ENCODE assay signal across 22 cellular contexts in the genomic region with DNA sequence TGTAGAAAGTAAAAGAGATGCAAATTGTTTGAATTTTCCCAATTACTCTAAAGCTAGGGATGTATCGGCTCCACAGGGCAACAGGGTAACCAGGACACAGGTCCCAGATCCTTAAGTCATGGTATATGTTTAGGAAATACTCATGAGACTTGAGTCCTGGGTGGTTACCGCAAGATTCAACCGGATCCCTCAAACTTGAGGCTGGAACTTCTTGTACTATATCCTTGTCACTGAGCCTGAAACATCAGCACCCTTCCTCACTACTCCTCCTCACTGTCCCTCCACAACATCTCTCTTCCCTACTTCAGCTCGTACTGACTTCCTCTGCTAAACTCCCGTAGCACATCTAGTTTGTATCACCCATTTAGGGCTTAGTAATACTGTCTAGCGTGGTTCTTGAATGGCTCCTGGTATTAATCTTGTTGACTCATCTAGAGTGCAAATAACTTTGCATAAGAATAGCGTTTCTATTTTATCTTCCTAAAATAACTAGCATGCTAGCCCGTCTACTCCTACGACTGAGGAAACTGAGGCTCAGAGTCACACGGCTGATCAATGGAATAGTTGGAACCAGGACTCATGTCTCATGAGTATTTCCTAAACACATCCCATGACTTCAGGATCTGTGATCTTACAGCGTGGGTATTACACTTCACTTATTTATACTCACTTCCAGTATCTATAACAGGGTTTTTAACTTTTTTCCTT.
DNase-seq lines count a peak whose midpoint lies in the region; ATAC-seq, FAIRE-seq and TF ChIP-seq lines count a peak whose summit lies in the region.
"Had no signal": no experiment of that assay in that cellular context is flagged by ENCODE, and none has a peak within 500 bp of the region (broad histone marks: within the 10 kb centered on the region; RNA-seq: fewer than 3 reads in every experiment).

No MANE protein-coding gene starts in this region.

- no peak overlapping the region for H3K4me3 ChIP-seq in right cardiac atrium (ENCODE audit: low read length)
- H3K4me3 ChIP-seq in H1 (ENCODE audit: extremely low read depth in 1 of 4, insufficient read depth in 2 of 4, low read depth in 3 of 4, low read length in 4 of 4) = no peak overlapping the region
- H3K4me3 ChIP-seq in mesenchymal stem cell (ENCODE audit: insufficient read depth in 1 of 2, low read depth in 1 of 2, low read length in 2 of 2) = no peak overlapping the region

- POLR2A ChIA-PET in H1 (lab: Charles Lee; ENCODE audit: partially characterized antibody) = no interaction called here

- H2AFZ ChIP-seq in H1 (ENCODE audit: low read length) = peak overlapping the region; percentile 57; the same call in 1 of the 2 replicates
- H2AFZ ChIP-seq in mesenchymal stem cell (ENCODE audit: low read depth, low read length) = no peak overlapping the region

- no peak overlapping the region for H3K23ac ChIP-seq in H1 (ENCODE audit: insufficient read length)
- no peak overlapping the region for H3K23ac ChIP-seq in mesenchymal stem cell (ENCODE audit: low read length in 2 of 2)

- H3K23me2 ChIP-seq in H1 (ENCODE audit: low read depth, low read length) = no peaks in the 10 kb centered on the region

- H4K91ac ChIP-seq in H1 (replicated peaks; ENCODE audit: insufficient read length, low read length) = no peak overlapping the region
- H4K91ac ChIP-seq in mesenchymal stem cell (ENCODE audit: low read length) = no peak overlapping the region

- no peaks in the 10 kb centered on the region for H3K9me3 ChIP-seq in right cardiac atrium (ENCODE audit: control insufficient read depth, low read length)
- H3K9me3 ChIP-seq in H1 (ENCODE audit: insufficient read depth in 2 of 2, low read depth in 1 of 2, low read length in 1 of 2) = no peaks in the 10 kb centered on the region
- H3K9me3 ChIP-seq in mesenchymal stem cell (ENCODE audit: control insufficient read depth, low read length) = no peaks in the 10 kb centered on the region
- H3K9me3 ChIP-seq: SK-N-SH had no signal

- intact Hi-C loops in right cardiac atrium (cut with DNase I) (loop anchor here in 2 of 4 donors (10.0 kb wide), 2 partner anchors 63 to 73 kb away; partner anchors contain the start of gene FILIP1 (in 1 of the 2)), left ventricle myocardium superior (cut with micrococcal nuclease) (no loop called here)

- no peak for TF ChIP-seq CTCF in H1 (IDR thresholded peaks at IDR 0.05; ENCODE audit: control extremely low read depth in 1 of 3, insufficient read depth in 1 of 3, low read depth in 1 of 3, low read length in 3 of 3)

- H3K56ac ChIP-seq in H1 (replicated peaks; ENCODE audit: insufficient read length, low read depth, low read length) = no peak overlapping the region

- H3K4me1 ChIP-seq in right cardiac atrium (ENCODE audit: control insufficient read depth, insufficient read depth, low read length) (peaks cover 9% of the 10 kb centered on the region), H1 (replicated peaks in 1 of 4; ENCODE audit: control insufficient read depth in 3 of 4, insufficient read depth in 4 of 4, low read length in 3 of 4) (no peaks in the 10 kb centered on the region), mesenchymal stem cell (ENCODE audit: control insufficient read depth, insufficient read depth, low read depth, low read length) (peaks cover 2% of the 10 kb centered on the region)

- H2BK15ac ChIP-seq in H1 (ENCODE audit: low read length) (peak overlapping the region; percentile 73; the same call in 1 of the 2 replicates), mesenchymal stem cell (ENCODE audit: low read depth, poor library complexity, severe bottlenecking) (no peak overlapping the region)

- H3K9ac ChIP-seq in H1 (replicated peaks in 1 of 4; ENCODE audit: extremely low read depth in 1 of 4, low read depth in 3 of 4, low read length in 3 of 4) (no peak overlapping the region), mesenchymal stem cell (ENCODE audit: low read length) (no peak overlapping the region)
- H3K9ac ChIP-seq: KMS-11, SK-N-SH had no signal

- H3K14ac ChIP-seq in H1 (ENCODE audit: insufficient read length) = no peak overlapping the region
- H3K14ac ChIP-seq in mesenchymal stem cell (ENCODE audit: low read length in 2 of 2) = no peak overlapping the region

- no peaks in the 10 kb centered on the region for H3K79me2 ChIP-seq in H1 (ENCODE audit: control insufficient read depth in 1 of 2, insufficient read depth in 2 of 2, low read length in 2 of 2)

- H3K4me2 ChIP-seq in H1 (ENCODE audit: insufficient read depth in 1 of 2, low read depth in 2 of 2, low read length in 2 of 2) (no peak overlapping the region), mesenchymal stem cell (ENCODE audit: low read length, poor library complexity, severe bottlenecking) (no peak overlapping the region)
- H3K4me2 ChIP-seq: KMS-11, SK-N-SH had no signal

- H2BK12ac ChIP-seq in H1 (ENCODE audit: low read depth, low read length) (no peak overlapping the region), mesenchymal stem cell (ENCODE audit: low read length in 2 of 2) (no peak overlapping the region)

- no peaks in the 10 kb centered on the region for H4K20me1 ChIP-seq in H1 (replicated peaks in 1 of 2; ENCODE audit: control insufficient read depth in 1 of 2, insufficient read depth in 2 of 2, low read length in 2 of 2)

- H3K4ac ChIP-seq in H1 (replicated peaks; ENCODE audit: insufficient read length, low read depth, low read length) (no peak overlapping the region), mesenchymal stem cell (ENCODE audit: low read depth in 1 of 2, low read length in 2 of 2) (no peak overlapping the region)

- no peak for TF ChIP-seq POLR2A in H1 (IDR thresholded peaks at IDR 0.05; ENCODE audit: control extremely low read depth in 1 of 2, low read depth in 2 of 2, low read length in 2 of 2)

- H2BK120ac ChIP-seq in H1 (replicated peaks; ENCODE audit: low read depth, low read length) = peak overlapping the region; percentile 82
- H2BK120ac ChIP-seq in mesenchymal stem cell (ENCODE audit: low read depth, low read length) = no peak overlapping the region

- H4K8ac ChIP-seq in H1 (ENCODE audit: extremely low read depth, insufficient read depth, low read length) = no peak overlapping the region
- H4K8ac ChIP-seq in mesenchymal stem cell (ENCODE audit: low read length) = no peak overlapping the region

- H2BK5ac ChIP-seq in H1 (ENCODE audit: low read depth, low read length) (no peak overlapping the region), mesenchymal stem cell (ENCODE audit: low read depth, low read length, poor library complexity, severe bottlenecking) (peak overlapping the region; percentile 35)

- TF ChIP-seq RAD21 in H1 (IDR thresholded peaks at IDR 0.05 in 1 of 2, conservative IDR thresholded peaks at IDR 0.05 in 1 of 2; ENCODE audit: low read depth in 2 of 2, low read length in 2 of 2) = no peak

- H3K79me1 ChIP-seq in H1 (ENCODE audit: low read depth, low read length) = no peaks in the 10 kb centered on the region
- H3K79me1 ChIP-seq in mesenchymal stem cell (replicated peaks; ENCODE audit: low read length, poor library complexity, severe bottlenecking) = peaks cover 5% of the 10 kb centered on the region

- CTCF ChIA-PET in H1 (lab: Charles Lee; ENCODE audit: partially characterized antibody) = no interaction called here

- H3K36me3 ChIP-seq in H1 (ENCODE audit: control insufficient read depth in 2 of 4, insufficient read depth in 4 of 4, low read length in 3 of 4) (no peaks in the 10 kb centered on the region; a peak in 1 of 8 replicates), mesenchymal stem cell (ENCODE audit: control insufficient read depth in 1 of 2, insufficient read depth in 2 of 2, low read depth in 1 of 2, low read length in 2 of 2) (no peaks in the 10 kb centered on the region)

- DNase-seq in right cardiac atrium (no peak), left ventricle myocardium superior (no peak), H1 (ENCODE audit: low read depth in 1 of 2, low spot score in 2 of 2) (no peak), mesenchymal stem cell (no peak)
- DNase-seq in activated CD4-positive, CD25-positive, alpha-beta regulatory T cell (lab: John Stamatoyannopoulos, UW) = no peak
- DNase-seq: 8988T; H7; NCI-H1105; NCI-H146; NCI-H2029; NCI-H226; NCI-H510A treated with DMSO at 0.1 percent for 48 hours; NCI-H774; NK-92 treated with Interleukin-12 subunit alpha and Interleukin-12 subunit beta, amount 100 ng/mL, for 24 hours; SIG-M5; SK-N-SH had no signal

- no peak for FAIRE-seq in H1 (lab: Jason Lieb, UNC)
- FAIRE-seq: G401.6, GM12892 had no signal

- H3K27ac ChIP-seq in right cardiac atrium (ENCODE audit: low read length) (no peak overlapping the region), H1 (ENCODE audit: low read depth, low read length) (no peak overlapping the region), mesenchymal stem cell (ENCODE audit: low read length, poor library complexity, severe bottlenecking) (no peak overlapping the region)
- H3K27ac ChIP-seq: KMS-11 had no signal

- 85% methylated on average over 11 of the region's 11 CpGs for WGBS in right cardiac atrium
- 90% methylated on average over 11 of the region's 11 CpGs; no CpG with 5 or more reads in 1 of the 2 experiments for WGBS in H1 (ENCODE audit: extremely low coverage in 1 of 2, insufficient coverage in 1 of 2, insufficient read length in 1 of 2, insufficient replicate concordance in 2 of 2, low coverage in 1 of 2, low lambda C conversion rate in 2 of 2, missing lambda C conversion rate in 1 of 2), 2 experiments
- WGBS in mesenchymal stem cell = 93% methylated on average over 11 of the region's 11 CpGs

- H4K5ac ChIP-seq in H1 (ENCODE audit: insufficient read length, low read depth, low read length) = no peak overlapping the region

- no peak for TF ChIP-seq EP300 in H1 (IDR thresholded peaks at IDR 0.05; ENCODE audit: borderline replicate concordance in 1 of 2, low read depth in 2 of 2, low read length in 2 of 2)

- no peak overlapping the region for H2BK20ac ChIP-seq in H1 (ENCODE audit: low read length)

- peak; percentile 17 to 23 for ATAC-seq in right cardiac atrium
- ATAC-seq in left ventricle myocardium superior = no peak
- ATAC-seq in GM21786 (IDR thresholded peaks at IDR 0.05; ENCODE audit: unreplicated experiment) = no peak
- no peak for ATAC-seq in HG03378 (IDR thresholded peaks at IDR 0.05; ENCODE audit: unreplicated experiment)
- ATAC-seq: Panc1 had no signal

- H2AK5ac ChIP-seq in H1 (ENCODE audit: low read depth, low read length) = no peak overlapping the region
- H2AK5ac ChIP-seq in mesenchymal stem cell (ENCODE audit: low read length, severe bottlenecking) = peak overlapping the region; percentile 97

- H3K18ac ChIP-seq in H1 (ENCODE audit: extremely low read depth, low read length) (no peak overlapping the region), mesenchymal stem cell (ENCODE audit: low read depth in 1 of 2, low read length in 2 of 2) (no peak overlapping the region)

- no peaks in the 10 kb centered on the region for H3K27me3 ChIP-seq in right cardiac atrium (ENCODE audit: control insufficient read depth, insufficient read depth)
- no peaks in the 10 kb centered on the region for H3K27me3 ChIP-seq in H1 (replicated peaks in 1 of 4; ENCODE audit: control insufficient read depth in 3 of 4, extremely low read depth in 1 of 4, insufficient read depth in 3 of 4, low read length in 3 of 4)
- no peaks in the 10 kb centered on the region for H3K27me3 ChIP-seq in mesenchymal stem cell (ENCODE audit: control insufficient read depth in 1 of 2, insufficient read depth in 1 of 2, low read length in 2 of 2)

TF ChIP-seq in H1, 55 proteins besides CTCF, POLR2A, EP300 and RAD21:
- TF ChIP-seq JUN (IDR thresholded peaks at IDR 0.05; ENCODE audit: low read depth, low read length) = no peak

Comparison
In these comparisons a context has a peak if more than half of its experiments do, and no peak if none do; other contexts are left out.
1. ATAC-seq: peak in right cardiac atrium (2 of 2); none in left ventricle myocardium superior (single experiment), GM21786 (single experiment) and HG03378 (single experiment).